In genomic region chr11:917426-917825, GRCh38 we compare ENCODE assay signal across 27 cellular contexts.
"Had no signal": no experiment of that assay in that cellular context is flagged by ENCODE, and none has a peak within 500 bp of the region (broad histone marks: within the 10 kb centered on the region; RNA-seq: fewer than 3 reads in every experiment).

No MANE protein-coding gene starts in this region.

- H3K27me3 Mint-ChIP-seq: activated CD8-positive, alpha-beta T cell treated with anti-CD3 and anti-CD28 coated beads for 36 hours; activated naive CD4-positive, alpha-beta T cell treated with anti-CD3 and anti-CD28 coated beads, Interleukin-2, amount 50 U/mL, for 24 hours; activated naive CD8-positive, alpha-beta T cell treated with anti-CD3 and anti-CD28 coated beads for 36 hours; activated naive CD8-positive, alpha-beta T cell treated with anti-CD3 and anti-CD28 coated beads, Interleukin-2, amount 50 U/mL, for 24 hours had no signal

- H3K4me1 ChIP-seq: body of pancreas, colonic mucosa, foreskin keratinocyte, gastrocnemius medialis had no signal

- H3K4me3 ChIP-seq: adrenal gland, body of pancreas, colonic mucosa, dorsolateral prefrontal cortex, gastrocnemius medialis had no signal

- H3K27ac ChIP-seq: body of pancreas, colonic mucosa, foreskin keratinocyte, gastrocnemius medialis had no signal

- DNase-seq: activated CD4-positive, alpha-beta T cell treated with anti-CD3 and anti-CD28 coated beads for 1 hour; activated CD4-positive, alpha-beta T cell treated with anti-CD3 and anti-CD28 coated beads for 48 hours; activated CD4-positive, alpha-beta T cell treated with anti-CD3 and anti-CD28 coated beads, Interleukin-2, amount 50 U/mL, for 1 hour; activated CD4-positive, alpha-beta T cell treated with anti-CD3 and anti-CD28 coated beads, Interleukin-2, amount 50 U/mL, for 48 hours; activated CD8-positive, alpha-beta memory T cell treated with anti-CD3 and anti-CD28 coated beads for 24 hours; activated CD8-positive, alpha-beta T cell treated with anti-CD3 and anti-CD28 coated beads for 36 hours; activated effector memory CD4-positive, alpha-beta T cell treated with anti-CD3 and anti-CD28 coated beads, Interleukin-2, amount 50 U/mL, for 16 hours; activated naive CD4-positive, alpha-beta T cell treated with anti-CD3 and anti-CD28 coated beads for 36 hours; activated naive CD8-positive, alpha-beta T cell treated with anti-CD3 and anti-CD28 coated beads for 36 hours; activated naive CD8-positive, alpha-beta T cell treated with anti-CD3 and anti-CD28 coated beads, Interleukin-2, amount 50 U/mL, for 24 hours; activated T-cell treated with anti-CD3 and anti-CD28 coated beads, Interleukin-2, amount 50 U/mL, for 4 hours; amygdala; aorta; caudate nucleus; colonic mucosa; dorsolateral prefrontal cortex; effector memory CD4-positive, alpha-beta T cell; endodermal cell; foreskin keratinocyte; gastrocnemius medialis; T-helper 2 cell had no signal

- H3K36me3 Mint-ChIP-seq: activated naive CD4-positive, alpha-beta T cell treated with anti-CD3 and anti-CD28 coated beads, Interleukin-2, amount 50 U/mL, for 24 hours; activated naive CD8-positive, alpha-beta T cell treated with anti-CD3 and anti-CD28 coated beads for 36 hours; WTC11 had no signal

- H3K9me3 ChIP-seq: adrenal gland, body of pancreas, colonic mucosa, gastrocnemius medialis had no signal

- H3K9me3 Mint-ChIP-seq: activated CD8-positive, alpha-beta T cell treated with anti-CD3 and anti-CD28 coated beads for 36 hours; activated naive CD4-positive, alpha-beta T cell treated with anti-CD3 and anti-CD28 coated beads for 36 hours; activated naive CD4-positive, alpha-beta T cell treated with anti-CD3 and anti-CD28 coated beads, Interleukin-2, amount 50 U/mL, for 24 hours; activated naive CD8-positive, alpha-beta T cell treated with anti-CD3 and anti-CD28 coated beads for 36 hours; activated naive CD8-positive, alpha-beta T cell treated with anti-CD3 and anti-CD28 coated beads, Interleukin-2, amount 50 U/mL, for 24 hours; activated T-cell treated with anti-CD3 and anti-CD28 coated beads, Interleukin-2, amount 50 U/mL, for 4 hours; activated T-helper 2 cell treated with anti-CD3 and anti-CD28 coated beads, Interferon-gamma antibody, Interleukin-2, Interleukin-4, amounts not matched to agents 10 μg/mL and 5 μg/mL and 100 μg/mL, durations not matched to agents 14 hours and 24 hours and 36 hours; endodermal cell; WTC11 had no signal

- H3K4me3 Mint-ChIP-seq: activated CD8-positive, alpha-beta T cell treated with anti-CD3 and anti-CD28 coated beads for 36 hours; activated naive CD4-positive, alpha-beta T cell treated with anti-CD3 and anti-CD28 coated beads for 36 hours; activated naive CD4-positive, alpha-beta T cell treated with anti-CD3 and anti-CD28 coated beads, Interleukin-2, amount 50 U/mL, for 24 hours; activated naive CD8-positive, alpha-beta T cell treated with anti-CD3 and anti-CD28 coated beads for 36 hours; activated naive CD8-positive, alpha-beta T cell treated with anti-CD3 and anti-CD28 coated beads, Interleukin-2, amount 50 U/mL, for 24 hours; activated T-cell treated with anti-CD3 and anti-CD28 coated beads, Interleukin-2, amount 50 U/mL, for 4 hours; endodermal cell; WTC11 had no signal

- ATAC-seq: activated CD8-positive, alpha-beta T cell treated with anti-CD3 and anti-CD28 coated beads for 36 hours; activated naive CD8-positive, alpha-beta T cell treated with anti-CD3 and anti-CD28 coated beads, Interleukin-2, amount 50 U/mL, for 24 hours; activated T-cell treated with anti-CD3 and anti-CD28 coated beads, Interleukin-2, amount 50 U/mL, for 4 hours; body of pancreas; esophagus mucosa; foreskin keratinocyte; gastrocnemius medialis; WTC11 had no signal

- H3K4me1 Mint-ChIP-seq: activated naive CD4-positive, alpha-beta T cell treated with anti-CD3 and anti-CD28 coated beads, Interleukin-2, amount 50 U/mL, for 24 hours; activated naive CD8-positive, alpha-beta T cell treated with anti-CD3 and anti-CD28 coated beads, Interleukin-2, amount 50 U/mL, for 24 hours; WTC11 had no signal

- H3K27me3 ChIP-seq: adrenal gland, body of pancreas, colonic mucosa, dorsolateral prefrontal cortex, foreskin keratinocyte, gastrocnemius medialis had no signal

- H3K27ac Mint-ChIP-seq: activated CD8-positive, alpha-beta T cell treated with anti-CD3 and anti-CD28 coated beads for 36 hours; activated naive CD4-positive, alpha-beta T cell treated with anti-CD3 and anti-CD28 coated beads for 36 hours; activated naive CD4-positive, alpha-beta T cell treated with anti-CD3 and anti-CD28 coated beads, Interleukin-2, amount 50 U/mL, for 24 hours; activated naive CD8-positive, alpha-beta T cell treated with anti-CD3 and anti-CD28 coated beads for 36 hours; activated naive CD8-positive, alpha-beta T cell treated with anti-CD3 and anti-CD28 coated beads, Interleukin-2, amount 50 U/mL, for 24 hours; activated T-helper 2 cell treated with anti-CD3 and anti-CD28 coated beads, Interferon-gamma antibody, Interleukin-2, Interleukin-4, amounts not matched to agents 10 μg/mL and 5 μg/mL and 100 μg/mL, durations not matched to agents 14 hours and 24 hours and 36 hours; endodermal cell; WTC11 had no signal

- H3K36me3 ChIP-seq: adrenal gland, colonic mucosa, gastrocnemius medialis had no signal
